Comparison of ENCODE assay signal across 8 cellular contexts in the genomic region with DNA sequence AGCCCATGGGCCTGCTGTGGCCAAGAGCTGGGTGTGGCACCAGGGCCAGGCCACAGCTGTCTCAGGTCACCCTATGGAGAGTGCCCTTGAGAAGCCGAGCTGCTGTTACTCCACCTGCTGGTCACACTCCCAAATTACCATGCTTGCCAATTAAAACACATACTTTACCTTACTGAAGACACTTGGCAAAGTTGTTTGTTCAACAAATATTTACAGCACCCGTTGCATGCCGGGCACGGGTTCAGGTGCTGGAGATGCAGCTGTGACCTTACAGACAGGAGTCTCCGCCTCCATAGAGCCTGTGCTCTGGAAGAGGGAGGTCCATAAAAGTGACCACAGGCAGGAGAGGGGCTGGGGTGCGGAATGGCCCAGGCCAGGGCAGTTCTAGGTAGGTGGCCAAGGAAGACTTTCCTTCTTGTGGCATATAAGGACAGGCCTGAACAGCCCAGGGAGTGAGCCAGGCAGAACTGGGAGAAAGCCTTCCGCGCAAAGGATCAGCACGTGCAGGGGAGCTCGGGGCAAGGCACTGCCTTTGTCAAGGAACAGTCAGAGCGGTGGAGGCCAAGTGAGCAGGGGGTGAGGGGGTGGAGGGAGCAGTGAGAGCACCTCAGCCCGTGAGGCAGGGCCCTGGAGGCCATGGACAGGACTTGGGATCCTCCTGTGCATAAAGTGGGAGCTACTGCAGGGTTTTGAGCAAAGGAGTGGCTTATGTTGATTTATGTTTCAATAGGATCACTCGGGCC. TPM values are rescaled to one million over a fixed set of nuclear protein-coding genes. Genes with fewer than 3 reads are reported as not detected.
DNase-seq lines count a peak whose midpoint lies in the region; TF ChIP-seq lines count a peak whose summit lies in the region.

No MANE protein-coding gene starts in this region.

- peak; percentile 76 for TF ChIP-seq CTCF in astrocyte of the cerebellum (IDR thresholded peaks at IDR 0.05; ENCODE audit: low read depth, low read length, missing control alignments)

- H3K4me3 ChIP-seq in astrocyte of the cerebellum (ENCODE audit: low read depth, low read length): no peak overlapping the region

- peak; percentile 56 for DNase-seq in SIG-M5 treated with dmso at 0.1 percent for 504 hours (lab: John Stamatoyannopoulos, UW; ENCODE audit: unreplicated experiment)
- no peak for DNase-seq in SIG-M5 (lab: John Stamatoyannopoulos, UW)
- DNase-seq in KBM-7: peak; percentile 64
- DNase-seq in SK-MEL-5 (ENCODE audit: low read depth, low spot score): peak; percentile 68
- peak; percentile 13 for DNase-seq in astrocyte of the cerebellum (ENCODE audit: low read depth)
- peak; percentile 56 for DNase-seq in iPS DF 4.7 (ENCODE audit: extremely low read depth, low spot score)
- peak; percentile 13 to 21 for DNase-seq in stimulated activated CD4-positive, alpha-beta T cell treated with anti-CD3 and anti-CD28 coated beads, Interleukin-15, amount 100 ng/mL, for 48 hours (ENCODE audit: low read depth in 2 of 2)
- no peak for DNase-seq in hippocampal formation (lab: John Stamatoyannopoulos, UW)

- in situ Hi-C loops in KBM-7 (cut with MboI; ENCODE audit: low pct_unique_long_range_greater_than_20kb, low sequenced_read_pairs) (no loop called here), SK-MEL-5 (cut with HindIII; ENCODE audit: low pct_unique_long_range_greater_than_20kb, low sequenced_read_pairs) (no loop called here), astrocyte of the cerebellum (cut with HindIII; ENCODE audit: low sequenced_read_pairs) (no loop called here)

RNA-seq across cellular contexts. Expression of gene RBM44, which starts 23.6 kb away (rescaled TPM):
- 0.29 and 0.45 TPM in 2 replicates for total RNA-seq in SK-MEL-5 (2014; rRNA removed; shearing (Covaris generic))
- polyA plus RNA-seq in SK-MEL-5 (2015; cell fraction: cytosol; rRNA removed): 0.15 and 0.19 TPM in 2 replicates
- polyA plus RNA-seq in SK-MEL-5 (2015; cell fraction: nucleus; rRNA removed): 1.5 and 2.9 TPM in 2 replicates

Comparison
In these comparisons a context has a peak if more than half of its experiments do, and no peak if none do; other contexts are left out.
1. DNase-seq: peak in SIG-M5 treated with dmso at 0.1 percent for 504 hours (single experiment), KBM-7 (single experiment), SK-MEL-5 (single experiment), astrocyte of the cerebellum (single experiment), iPS DF 4.7 (single experiment) and stimulated activated CD4-positive, alpha-beta T cell treated with anti-CD3 and anti-CD28 coated beads, Interleukin-15, amount 100 ng/mL, for 48 hours (2 of 2); none in SIG-M5 (single experiment) and hippocampal formation (0 of 2).